10 cellular contexts compared by ENCODE assay signal in genomic region chr3:170585008-170585936, GRCh38. TPM values are rescaled to one million over a fixed set of nuclear protein-coding genes. Genes with fewer than 3 reads are reported as not detected.
DNase-seq lines count a peak whose midpoint lies in the region; ATAC-seq, FAIRE-seq and TF ChIP-seq lines count a peak whose summit lies in the region.
"Had no signal": no experiment of that assay in that cellular context is flagged by ENCODE, and none has a peak within 500 bp of the region (broad histone marks: within the 10 kb centered on the region; RNA-seq: fewer than 3 reads in every experiment).

No MANE protein-coding gene starts in this region.

- ATAC-seq in HepG2 (peak; percentile 33), GM19023 (IDR thresholded peaks at IDR 0.05; ENCODE audit: unreplicated experiment) (no peak)
- ATAC-seq in effector memory CD8-positive, alpha-beta T cell (replicated peaks): no peak

- peak overlapping the region; percentile 48 for H2AFZ ChIP-seq in ACC112 (ENCODE audit: low read length, unreplicated experiment)
- no peak overlapping the region for H2AFZ ChIP-seq in HepG2 (ENCODE audit: low read length)

- TF ChIP-seq EP300 in HepG2 (IDR thresholded peaks at IDR 0.05; ENCODE audit: low read depth in 2 of 2, low read length in 2 of 2) (no peak), HepG2 (CRISPR knock-in tag; IDR thresholded peaks at IDR 0.05; ENCODE audit: borderline replicate concordance) (no peak)

- no peak for FAIRE-seq in HepG2 (lab: Jason Lieb, UNC)

- H3K9me3 ChIP-seq in HUES48 (ENCODE audit: control insufficient read depth, insufficient read depth, low read length) (no peaks in the 10 kb centered on the region), HepG2 (ENCODE audit: low read length) (no peaks in the 10 kb centered on the region)

- no peaks in the 10 kb centered on the region for H3K4me1 ChIP-seq in ACC112 (ENCODE audit: control insufficient read depth, insufficient read depth, low read length, unreplicated experiment)
- peaks cover 12% of the 10 kb centered on the region; the same call in 1 of the 2 replicates for H3K4me1 ChIP-seq in HUES48 (ENCODE audit: control insufficient read depth, insufficient read depth, low read length)
- H3K4me1 ChIP-seq in HepG2 (ENCODE audit: insufficient read depth, low read length): no peaks in the 10 kb centered on the region

- POLR2A ChIA-PET in HepG2 (lab: Yijun Ruan, JAX): no interaction called here

- H3K4me3 ChIP-seq in ACC112 (ENCODE audit: low read depth, low read length): peak overlapping the region; percentile 83
- peak overlapping the region; percentile 70 for H3K4me3 ChIP-seq in HUES48 (ENCODE audit: low read depth, low read length)
- H3K4me3 ChIP-seq in HepG2 (replicated peaks in 1 of 3; ENCODE audit: insufficient read depth in 1 of 3, low read depth in 2 of 3, low read length in 3 of 3): no peak overlapping the region
- H3K4me3 ChIP-seq: SK-N-MC had no signal

- no TSS peak for BruUV-seq in HepG2 (replicated peaks; lab: Mats Ljungman, UMichigan)

- H4K20me1 ChIP-seq in HepG2 (ENCODE audit: insufficient read depth, low read length): no peaks in the 10 kb centered on the region

- H3K27ac ChIP-seq in ACC112 (ENCODE audit: low read depth, low read length) (no peak overlapping the region), HUES48 (ENCODE audit: low read depth, low read length) (no peak overlapping the region), cingulate gyrus (ENCODE audit: low read depth, low read length) (peak overlapping the region; percentile 57), HepG2 (ENCODE audit: extremely low read length, insufficient read depth, low read length) (no peak overlapping the region)
- H3K27ac ChIP-seq: SK-N-MC had no signal

- TF ChIP-seq POLR2A in HepG2 (IDR thresholded peaks at IDR 0.05; ENCODE audit: insufficient read depth in 1 of 2, low read depth in 2 of 2, low read length in 2 of 2): no peak

- WGBS in HepG2 (ENCODE audit: low lambda C conversion rate): 53% methylated on average over 31 of the region's 81 CpGs

- TF ChIP-seq CTCF in HepG2 (CRISPR knock-in tag; IDR thresholded peaks at IDR 0.05): no peak

- no peaks in the 10 kb centered on the region for H3K36me3 ChIP-seq in ACC112 (ENCODE audit: insufficient read depth, low read length)
- H3K36me3 ChIP-seq in HUES48 (ENCODE audit: control insufficient read depth, insufficient read depth, low read length): no peaks in the 10 kb centered on the region
- H3K36me3 ChIP-seq in HepG2 (replicated peaks in 1 of 2; ENCODE audit: control insufficient read depth in 1 of 2, insufficient read depth in 2 of 2, low read length in 2 of 2): no peaks in the 10 kb centered on the region

- H3K79me2 ChIP-seq in ACC112 (ENCODE audit: control insufficient read depth, insufficient read depth, low read length, unreplicated experiment): no peaks in the 10 kb centered on the region
- no peaks in the 10 kb centered on the region for H3K79me2 ChIP-seq in HepG2 (ENCODE audit: insufficient read depth, low read length)

- peaks cover 0 to 6% of the 10 kb centered on the region in 2 donors for H3K9me3 Mint-ChIP-seq in effector memory CD8-positive, alpha-beta T cell

- no peaks in the 10 kb centered on the region for H3K36me3 Mint-ChIP-seq in effector memory CD8-positive, alpha-beta T cell (ENCODE audit: insufficient read depth)

- in situ Hi-C loops in HepG2 (cut with HindIII; ENCODE audit: extremely low pct_ligation_motif_present, low pct_unique_long_range_greater_than_20kb): no loop called here

- intact Hi-C loops in HepG2 (cut with micrococcal nuclease; ENCODE audit: unreplicated experiment): no loop called here

- H3K4me3 Mint-ChIP-seq in effector memory CD8-positive, alpha-beta T cell: no peak overlapping the region

- no peak for TF ChIP-seq RAD21 in HepG2 (CRISPR knock-in tag; IDR thresholded peaks at IDR 0.05)

- DNase-seq in HepG2 (ENCODE audit: low spot score) (no peak), pons (ENCODE audit: low spot score) (no peak)
- no peak for DNase-seq in stimulated activated naive CD4-positive, alpha-beta T cell treated with Interleukin-2 at 50 U/mL for 16 hours (lab: John Stamatoyannopoulos, UW)
- DNase-seq in effector memory CD8-positive, alpha-beta T cell: no peak

- peaks cover 0 to 2% of the 10 kb centered on the region in 2 donors for H3K4me1 Mint-ChIP-seq in effector memory CD8-positive, alpha-beta T cell (ENCODE audit: low read depth in 2 of 2)

- H3K27me3 ChIP-seq in ACC112 (ENCODE audit: insufficient read depth, low read length) (peaks cover 74% of the 10 kb centered on the region), HUES48 (ENCODE audit: control insufficient read depth, insufficient read depth, low read length) (peaks cover 40% of the 10 kb centered on the region), HepG2 (ENCODE audit: control insufficient read depth in 1 of 2, insufficient read depth in 2 of 2, low read length in 2 of 2) (0 out of 5 replicates have a peak, but pooled peaks cover 0 to 3% of the 10 kb centered on the region in 2 experiments)

- H3K27ac Mint-ChIP-seq in effector memory CD8-positive, alpha-beta T cell: no peak overlapping the region

- H3K27me3 Mint-ChIP-seq in effector memory CD8-positive, alpha-beta T cell: peaks cover 51 to 72% of the 10 kb centered on the region in 2 donors

- CTCF ChIA-PET in HepG2 (lab: Yijun Ruan, JAX; ENCODE audit: low intra/inter-chr PET ratio, low total read pairs): no interaction called here

- no peak overlapping the region for H3K4me2 ChIP-seq in HepG2 (ENCODE audit: low read depth, low read length)

- no peak overlapping the region for H3K9ac ChIP-seq in HUES48 (ENCODE audit: low read depth, low read length)
- no peak overlapping the region for H3K9ac ChIP-seq in HepG2 (ENCODE audit: insufficient read depth, low read depth, low read length)

TF ChIP-seq in HepG2, 621 proteins besides CTCF, POLR2A, EP300 and RAD21:
- TF ChIP-seq MAZ (IDR thresholded peaks at IDR 0.05; ENCODE audit: borderline replicate concordance, low read depth, low read length) (no peak), MAZ (CRISPR knock-in tag; IDR thresholded peaks at IDR 0.05; ENCODE audit: low read depth) (no peak), IRF2 (CRISPR knock-in tag; IDR thresholded peaks at IDR 0.05) (no peak), ZNF563 (CRISPR knock-in tag; IDR thresholded peaks at IDR 0.05) (no peak), EZH2 (conservative IDR thresholded peaks at IDR 0.05; ENCODE audit: low read depth, low read length) (0 out of 2 replicates have a peak, but pooled peaks have one; percentile 1)

RNA-seq across cellular contexts. Expression of gene SLC7A14, which starts 0.6 kb away (rescaled TPM):
- not detected in 2 replicates for total RNA-seq in HepG2 (2016; rRNA removed; fragmentation: Illumina TruSeq; extraction: Trizol)
- total RNA-seq in HepG2 (2016; cell fraction: cytosol; rRNA removed; fragmentation: Illumina TruSeq; extraction: Trizol; ENCODE audit: low read depth): not detected in 2 replicates
- not detected in 2 replicates for total RNA-seq in HepG2 (2016; cell fraction: insoluble cytoplasmic fraction; rRNA removed; fragmentation: Illumina TruSeq; extraction: Trizol)
- total RNA-seq in HepG2 (2016; cell fraction: membrane; rRNA removed; fragmentation: Illumina TruSeq; extraction: Trizol): not detected in 2 replicates
- not detected in 2 replicates for total RNA-seq in HepG2 (2016; cell fraction: nucleus; rRNA removed; fragmentation: Illumina TruSeq; extraction: Trizol)
- polyA plus RNA-seq in HepG2 (2011; rRNA removed): not detected in 2 replicates
- not detected in 2 replicates for polyA plus RNA-seq in HepG2 (2011; cell fraction: cytosol; rRNA removed)
- not detected in 2 replicates for polyA plus RNA-seq in HepG2 (2011; cell fraction: nucleus; rRNA removed)
- not detected in 2 replicates for polyA plus RNA-seq in HepG2 (2012)
- not detected in 2 replicates for polyA plus RNA-seq in HepG2 (2016; cell fraction: cytosol; fragmentation: Illumina TruSeq; extraction: Trizol; ENCODE audit: low read depth)
- not detected in 2 replicates for polyA plus RNA-seq in HepG2 (2016; cell fraction: insoluble cytoplasmic fraction; fragmentation: Illumina TruSeq; extraction: Trizol; ENCODE audit: low read depth)
- not detected in 2 replicates for polyA plus RNA-seq in HepG2 (2016; cell fraction: membrane; fragmentation: Illumina TruSeq; extraction: Trizol; ENCODE audit: low read depth)
- polyA plus RNA-seq in HepG2 (2016; cell fraction: nucleus; fragmentation: Illumina TruSeq; extraction: Trizol; ENCODE audit: insufficient read depth, low read depth): not detected in 2 replicates
- polyA minus RNA-seq in HepG2 (2011; rRNA and poly(A)+ RNA removed; ENCODE audit: low replicate concordance): 0.02 TPM in 1 of 2 replicates, not detected in the other
- not detected in 2 replicates for polyA minus RNA-seq in HepG2 (2011; cell fraction: cytosol; rRNA and poly(A)+ RNA removed)
- polyA minus RNA-seq in HepG2 (2011; cell fraction: nucleus; rRNA and poly(A)+ RNA removed): not detected in 2 replicates
- total RNA-seq: Calu3 had no signal

Comparison
In these comparisons a context has a peak if more than half of its experiments do, and no peak if none do; other contexts are left out.
1. H3K4me3 ChIP-seq: peak in ACC112 (single experiment) and HUES48 (single experiment); none in HepG2 (0 of 3).